Comparison of ENCODE assay signal across 8 cellular contexts in genomic region chr2:100924520-100925451, GRCh38.
A peak's percentile ranks its signal among the peaks of the same experiment; 100 is the strongest.
DNase-seq lines count a peak whose midpoint lies in the region; ATAC-seq and TF ChIP-seq lines count a peak whose summit lies in the region.

No MANE protein-coding gene starts in this region.

- H3K27me3 Mint-ChIP-seq in activated T-helper 17 cell treated with anti-CD3 and anti-CD28 coated beads, Interleukin-2, amount 50 U/mL, for 72 hours, result no peaks in the 10 kb centered on the region

- intact Hi-C loops in left ventricle myocardium inferior (cut with micrococcal nuclease), result no loop called here

- no peaks in the 10 kb centered on the region for H3K36me3 Mint-ChIP-seq in activated T-helper 17 cell treated with anti-CD3 and anti-CD28 coated beads, Interleukin-2, amount 50 U/mL, for 72 hours (ENCODE audit: low read depth)

- no peak for TF ChIP-seq CTCF in left ventricle myocardium inferior (IDR thresholded peaks at IDR 0.05; ENCODE audit: borderline replicate concordance)

- peak; percentile 75 for ATAC-seq in GM18505 (IDR thresholded peaks at IDR 0.05; ENCODE audit: unreplicated experiment)
- peak; percentile 77 for ATAC-seq in HG03025 (IDR thresholded peaks at IDR 0.05; ENCODE audit: low FRiP score, unreplicated experiment)
- peak; percentile 96 for ATAC-seq in activated T-helper 17 cell treated with anti-CD3 and anti-CD28 coated beads, Interleukin-2, amount 50 U/mL, for 72 hours (replicated peaks)

- H3K9me3 ChIP-seq in left ventricle myocardium inferior (replicated peaks), result no peaks in the 10 kb centered on the region

- H3K4me1 Mint-ChIP-seq in activated T-helper 17 cell treated with anti-CD3 and anti-CD28 coated beads, Interleukin-2, amount 50 U/mL, for 72 hours, result peaks cover 6% of the 10 kb centered on the region

- no peaks in the 10 kb centered on the region for H3K9me3 Mint-ChIP-seq in activated T-helper 17 cell treated with anti-CD3 and anti-CD28 coated beads, Interleukin-2, amount 50 U/mL, for 72 hours

- peak overlapping the region; percentile 53 for H3K4me3 ChIP-seq in left ventricle myocardium inferior

- peak overlapping the region; percentile 87 for H3K27ac Mint-ChIP-seq in activated T-helper 17 cell treated with anti-CD3 and anti-CD28 coated beads, Interleukin-2, amount 50 U/mL, for 72 hours

- H3K27me3 ChIP-seq in left ventricle myocardium inferior (ENCODE audit: low read depth), result no peaks in the 10 kb centered on the region

- peaks cover 12% of the 10 kb centered on the region for H3K36me3 ChIP-seq in left ventricle myocardium inferior

- TF ChIP-seq POLR2A in GM18505 (IDR thresholded peaks at IDR 0.05; ENCODE audit: borderline replicate concordance, extremely low read depth, insufficient read depth, insufficient read length), result peak; percentile 36

- DNase-seq in left ventricle myocardium inferior, result no peak
- peak; percentile 6 to 21 for DNase-seq in stimulated activated CD4-positive, alpha-beta T cell treated with anti-CD3 and anti-CD28 coated beads, Interleukin-2, amount 100 ng/mL, for 24 hours
- DNase-seq in germinal center (ENCODE audit: low spot score), result no peak
- no peak for DNase-seq in cerebellum (ENCODE audit: low spot score)
- no peak for DNase-seq in NCI-H1694 (lab: John Stamatoyannopoulos, UW)

- peaks cover 44% of the 10 kb centered on the region for H3K4me1 ChIP-seq in left ventricle myocardium inferior

- H3K4me3 Mint-ChIP-seq in activated T-helper 17 cell treated with anti-CD3 and anti-CD28 coated beads, Interleukin-2, amount 50 U/mL, for 72 hours, result peak overlapping the region; percentile 85

- peak overlapping the region; percentile 80 for H3K27ac ChIP-seq in left ventricle myocardium inferior (replicated peaks)

Comparison
In these comparisons a context has a peak if more than half of its experiments do, and no peak if none do; other contexts are left out.
1. DNase-seq: peak in stimulated activated CD4-positive, alpha-beta T cell treated with anti-CD3 and anti-CD28 coated beads, Interleukin-2, amount 100 ng/mL, for 24 hours (2 of 2); none in left ventricle myocardium inferior (single experiment), germinal center (single experiment), cerebellum (single experiment) and NCI-H1694 (single experiment).
2. Peak in every context shown above with its lines, with median percentiles within 50 percentile points of each other: ATAC-seq.